In the genomic region with DNA sequence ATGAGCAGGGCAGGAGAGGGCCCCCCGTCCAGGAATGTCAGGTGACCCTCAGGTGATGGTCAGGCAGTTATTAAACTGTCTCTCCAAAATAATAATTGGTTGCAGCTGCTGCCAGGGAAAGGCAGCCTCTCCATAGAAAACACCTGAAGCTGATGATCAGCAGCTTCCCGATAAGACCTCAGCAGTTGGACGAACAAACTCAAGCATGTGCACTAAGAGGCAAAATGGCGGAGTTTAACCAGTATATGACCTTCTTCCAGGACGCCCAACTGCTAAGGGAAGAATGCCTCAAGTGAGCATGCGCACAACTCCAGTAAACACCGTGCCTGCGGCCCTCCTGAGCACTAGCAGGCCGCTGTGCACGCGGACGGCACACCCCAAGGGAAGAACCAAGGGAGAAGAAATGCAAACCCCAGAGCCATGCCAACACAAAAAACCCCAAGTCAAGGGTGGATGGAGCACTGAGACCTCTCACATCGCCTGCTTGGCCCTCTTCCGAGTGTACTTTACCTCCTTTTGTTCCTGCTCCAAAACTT, we compare ENCODE assay signal across 20 cellular contexts. TPM values are rescaled to one million over a fixed set of nuclear protein-coding genes. Genes with fewer than 3 reads are reported as not detected.
DNase-seq lines count a peak whose midpoint lies in the region; ATAC-seq, FAIRE-seq and TF ChIP-seq lines count a peak whose summit lies in the region.
"Had no signal": no experiment of that assay in that cellular context is flagged by ENCODE, and none has a peak within 500 bp of the region (broad histone marks: within the 10 kb centered on the region; RNA-seq: fewer than 3 reads in every experiment).

No MANE protein-coding gene starts in this region.

- H3K4me1 ChIP-seq in GM23338 (ENCODE audit: insufficient read depth) = peaks cover 21% of the 10 kb centered on the region
- H3K4me1 ChIP-seq in esophagus muscularis mucosa = no peaks in the 10 kb centered on the region
- H3K4me1 ChIP-seq: BLaER1 treated with 17β-estradiol and CSF1 and Interleukin-3, amounts not matched to agents 10 nM and 100 nM had no signal

- H3K9me3 ChIP-seq in esophagus muscularis mucosa = no peaks in the 10 kb centered on the region

- no peaks in the 10 kb centered on the region for H3K79me2 ChIP-seq in GM23338 (replicated peaks; ENCODE audit: insufficient read depth)

- TF ChIP-seq POLR2A in esophagus muscularis mucosa (IDR thresholded peaks at IDR 0.05; ENCODE audit: low read depth) = no peak

- H3K36me3 Mint-ChIP-seq in GM23338 (ENCODE audit: low read depth) (peaks cover 42% of the 10 kb centered on the region), WTC11 (peaks cover 64% of the 10 kb centered on the region)
- H3K36me3 Mint-ChIP-seq: CD14-positive monocyte; CD8-positive, alpha-beta memory T cell had no signal

- H3K27me3 Mint-ChIP-seq in GM23338 (ENCODE audit: insufficient read depth, low read depth, poor library complexity) = peaks cover 12% of the 10 kb centered on the region
- H3K27me3 Mint-ChIP-seq in WTC11 (ENCODE audit: low read depth) = peaks cover 41% of the 10 kb centered on the region
- H3K27me3 Mint-ChIP-seq: B cell; CD4-positive, alpha-beta T cell had no signal

- intact Hi-C loops in esophagus muscularis mucosa (cut with DNase I) = no loop called here

- H3K9me3 Mint-ChIP-seq in GM23338 = peaks cover 33% of the 10 kb centered on the region
- H3K9me3 Mint-ChIP-seq in WTC11 = peaks cover 49% of the 10 kb centered on the region
- H3K9me3 Mint-ChIP-seq: CD4-positive, alpha-beta T cell had no signal

- CTCF ChIA-PET in WTC11 (lab: Charles Lee) = interaction anchor here (0.7 to 1.7 kb wide), 2 partner anchors 23 to 407 kb away, joined by 4 to 8 read pairs; no protein-coding TSS in a partner anchor

- no peak overlapping the region for H3K4me3 ChIP-seq in GM23338
- no peak overlapping the region for H3K4me3 ChIP-seq in esophagus muscularis mucosa
- H3K4me3 ChIP-seq: BLaER1 treated with 17β-estradiol and CSF1 and Interleukin-3, amounts not matched to agents 10 nM and 100 nM had no signal

- no peak for TF ChIP-seq EP300 in esophagus muscularis mucosa (IDR thresholded peaks at IDR 0.05)

- H3K4me3 Mint-ChIP-seq in GM23338 = no peak overlapping the region
- no peak overlapping the region for H3K4me3 Mint-ChIP-seq in WTC11
- H3K4me3 Mint-ChIP-seq: B cell; CD14-positive monocyte; CD4-positive, alpha-beta T cell; CD8-positive, alpha-beta memory T cell had no signal

- no peaks in the 10 kb centered on the region for H4K20me1 ChIP-seq in GM23338 (replicated peaks; ENCODE audit: insufficient read depth)
- H4K20me1 ChIP-seq: BLaER1 treated with 17β-estradiol and CSF1 and Interleukin-3, amounts not matched to agents 10 nM and 100 nM had no signal

- no peak for ATAC-seq in GM23338
- ATAC-seq in WTC11 = no peak
- no peak for ATAC-seq in HG03196 (IDR thresholded peaks at IDR 0.05; ENCODE audit: unreplicated experiment)
- ATAC-seq: HCT116 had no signal

- DNase-seq in Daoy (ENCODE audit: low read depth) (peak; percentile 44), GM23338 (ENCODE audit: low spot score) (no peak), WTC11 (ENCODE audit: low spot score) (no peak), esophagus muscularis mucosa (ENCODE audit: extremely low spot score) (peak; percentile 79), SHP77 treated with DMSO at 0.1 percent for 48 hours (lab: John Stamatoyannopoulos, UW) (no peak), D721Med (ENCODE audit: insufficient read length, low spot score) (no peak), Ammon's horn (ENCODE audit: low spot score) (no peak)
- DNase-seq: CD4-positive, alpha-beta T cell; CD8-positive, alpha-beta memory T cell; DMS53; DMS79 treated with DMSO at 0.1 percent for 48 hours; H9 had no signal

- peak overlapping the region; percentile 83; the same call in 1 of the 2 replicates for H3K27ac ChIP-seq in GM23338 (ENCODE audit: low read depth)
- H3K27ac ChIP-seq in esophagus muscularis mucosa (replicated peaks in 1 of 4) = no peak overlapping the region
- H3K27ac ChIP-seq: BLaER1 treated with 17β-estradiol and CSF1 and Interleukin-3, amounts not matched to agents 10 nM and 100 nM had no signal

- H3K36me3 ChIP-seq in GM23338 (ENCODE audit: insufficient read depth) (no peaks in the 10 kb centered on the region; the same call in 1 of the 2 replicates), esophagus muscularis mucosa (no peaks in the 10 kb centered on the region)
- H3K36me3 ChIP-seq: BLaER1 treated with 17β-estradiol and CSF1 and Interleukin-3, amounts not matched to agents 10 nM and 100 nM had no signal

- H3K27ac Mint-ChIP-seq in GM23338 (peak overlapping the region; percentile 80), WTC11 (peak overlapping the region; percentile 91)
- H3K27ac Mint-ChIP-seq: B cell; CD4-positive, alpha-beta T cell had no signal

- H3K4me1 Mint-ChIP-seq in GM23338 = peaks cover 31% of the 10 kb centered on the region
- H3K4me1 Mint-ChIP-seq in WTC11 = peaks cover 47% of the 10 kb centered on the region
- H3K4me1 Mint-ChIP-seq: B cell; CD14-positive monocyte; CD8-positive, alpha-beta memory T cell had no signal

- no peak for FAIRE-seq in D721Med (lab: Jason Lieb, UNC)
- FAIRE-seq: G401.6, GM12892 had no signal

- H2AFZ ChIP-seq in GM23338 = no peak overlapping the region

- POLR2A ChIA-PET in WTC11 (lab: Charles Lee) = no interaction called here

- TF ChIP-seq CTCF in GM23338 (conservative IDR thresholded peaks at IDR 0.05; ENCODE audit: low read depth in 2 of 2) = no peak
- TF ChIP-seq CTCF in WTC11 (IDR thresholded peaks at IDR 0.05) = no peak
- no peak for TF ChIP-seq CTCF in esophagus muscularis mucosa (IDR thresholded peaks at IDR 0.05)
- no peak for TF ChIP-seq CTCF in D721Med (IDR thresholded peaks at IDR 0.05; ENCODE audit: insufficient read depth, missing control alignments)

- H3F3A ChIP-seq in GM23338 (replicated peaks; ENCODE audit: low read depth) = no peaks in the 10 kb centered on the region; the same call in 1 of the 2 replicates

- no peak overlapping the region for H3K4me2 ChIP-seq in GM23338
- H3K4me2 ChIP-seq: BLaER1 treated with 17β-estradiol and CSF1 and Interleukin-3, amounts not matched to agents 10 nM and 100 nM had no signal

- 88% methylated on average over 14 of the region's 14 CpGs for WGBS in esophagus muscularis mucosa

- H3K9me2 ChIP-seq in GM23338 (ENCODE audit: insufficient read depth) = peaks cover 6% of the 10 kb centered on the region; the same call in 1 of the 2 replicates

- H3K27me3 ChIP-seq in GM23338 (ENCODE audit: insufficient read depth) = no peaks in the 10 kb centered on the region
- peaks cover 0 to 6% (median 0%) of the 10 kb centered on the region in 4 donors for H3K27me3 ChIP-seq in esophagus muscularis mucosa
- H3K27me3 ChIP-seq: BLaER1 treated with 17β-estradiol and CSF1 and Interleukin-3, amounts not matched to agents 10 nM and 100 nM had no signal

TF ChIP-seq in GM23338, 12 proteins besides CTCF, POLR2A, EP300 and RAD21 (continues in another document):
- TF ChIP-seq EZH2phosphoT487 (IDR thresholded peaks at IDR 0.05; ENCODE audit: unreplicated experiment) = no peak

TF ChIP-seq in WTC11, 78 proteins besides CTCF, POLR2A, EP300 and RAD21 (continues in another document):
- TF ChIP-seq CBFB (CRISPR knock-in tag; IDR thresholded peaks at IDR 0.05; ENCODE audit: low read depth) (no peak), KAT7 (CRISPR knock-in tag; IDR thresholded peaks at IDR 0.05; ENCODE audit: borderline replicate concordance) (no peak), IRF2 (CRISPR knock-in tag; IDR thresholded peaks at IDR 0.05; ENCODE audit: borderline replicate concordance, low read depth) (no peak), CREM (CRISPR knock-in tag; IDR thresholded peaks at IDR 0.05) (no peak)
- TF ChIP-seq, protein P1, sequence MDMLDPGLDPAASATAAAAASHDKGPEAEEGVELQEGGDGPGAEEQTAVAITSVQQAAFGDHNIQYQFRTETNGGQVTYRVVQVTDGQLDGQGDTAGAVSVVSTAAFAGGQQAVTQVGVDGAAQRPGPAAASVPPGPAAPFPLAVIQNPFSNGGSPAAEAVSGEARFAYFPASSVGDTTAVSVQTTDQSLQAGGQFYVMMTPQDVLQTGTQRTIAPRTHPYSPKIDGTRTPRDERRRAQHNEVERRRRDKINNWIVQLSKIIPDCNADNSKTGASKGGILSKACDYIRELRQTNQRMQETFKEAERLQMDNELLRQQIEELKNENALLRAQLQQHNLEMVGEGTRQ (CRISPR knock-in tag; IDR thresholded peaks at IDR 0.05) = no peak
- TF ChIP-seq, protein P2, sequence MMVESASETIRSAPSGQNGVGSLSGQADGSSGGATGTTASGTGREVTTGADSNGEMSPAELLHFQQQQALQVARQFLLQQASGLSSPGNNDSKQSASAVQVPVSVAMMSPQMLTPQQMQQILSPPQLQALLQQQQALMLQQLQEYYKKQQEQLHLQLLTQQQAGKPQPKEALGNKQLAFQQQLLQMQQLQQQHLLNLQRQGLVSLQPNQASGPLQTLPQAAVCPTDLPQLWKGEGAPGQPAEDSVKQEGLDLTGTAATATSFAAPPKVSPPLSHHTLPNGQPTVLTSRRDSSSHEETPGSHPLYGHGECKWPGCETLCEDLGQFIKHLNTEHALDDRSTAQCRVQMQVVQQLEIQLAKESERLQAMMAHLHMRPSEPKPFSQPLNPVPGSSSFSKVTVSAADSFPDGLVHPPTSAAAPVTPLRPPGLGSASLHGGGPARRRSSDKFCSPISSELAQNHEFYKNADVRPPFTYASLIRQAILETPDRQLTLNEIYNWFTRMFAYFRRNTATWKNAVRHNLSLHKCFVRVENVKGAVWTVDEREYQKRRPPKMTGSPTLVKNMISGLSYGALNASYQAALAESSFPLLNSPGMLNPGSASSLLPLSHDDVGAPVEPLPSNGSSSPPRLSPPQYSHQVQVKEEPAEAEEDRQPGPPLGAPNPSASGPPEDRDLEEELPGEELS (CRISPR knock-in tag; IDR thresholded peaks at IDR 0.05) = no peak
- TF ChIP-seq, protein P3, sequence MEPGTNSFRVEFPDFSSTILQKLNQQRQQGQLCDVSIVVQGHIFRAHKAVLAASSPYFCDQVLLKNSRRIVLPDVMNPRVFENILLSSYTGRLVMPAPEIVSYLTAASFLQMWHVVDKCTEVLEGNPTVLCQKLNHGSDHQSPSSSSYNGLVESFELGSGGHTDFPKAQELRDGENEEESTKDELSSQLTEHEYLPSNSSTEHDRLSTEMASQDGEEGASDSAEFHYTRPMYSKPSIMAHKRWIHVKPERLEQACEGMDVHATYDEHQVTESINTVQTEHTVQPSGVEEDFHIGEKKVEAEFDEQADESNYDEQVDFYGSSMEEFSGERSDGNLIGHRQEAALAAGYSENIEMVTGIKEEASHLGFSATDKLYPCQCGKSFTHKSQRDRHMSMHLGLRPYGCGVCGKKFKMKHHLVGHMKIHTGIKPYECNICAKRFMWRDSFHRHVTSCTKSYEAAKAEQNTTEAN (CRISPR knock-in tag; IDR thresholded peaks at IDR 0.05) = no peak

RNA-seq across cellular contexts. Expression of gene ADARB2, which starts 38.9 kb away (rescaled TPM):
- 0.11 and 0.39 TPM in 2 replicates for total RNA-seq in Daoy (2014; rRNA removed; shearing (Covaris generic))
- total RNA-seq in GM23338 (2014; rRNA removed; shearing (Covaris generic)) = 1.6 and 5.0 TPM in 2 replicates
- 1.7 and 2.0 TPM in 2 replicates for polyA plus RNA-seq in GM23338 (2016; fragmentation: Nextera tagmentation; extraction: Ambion mirVana)
- total RNA-seq in WTC11 (2021) (3.3 to 4.9 TPM (median 3.7 TPM) in 3 replicates), esophagus muscularis mucosa (1 to 10 TPM; 2.3 to 3.7 (median 2.6) TPM)
- total RNA-seq: A673; CD8-positive, alpha-beta memory T cell had no signal
- polyA plus RNA-seq: CD14-positive monocyte; CD8-positive, alpha-beta memory T cell had no signal

Comparison
In these comparisons a context has a peak if more than half of its experiments do, and no peak if none do; other contexts are left out.
1. DNase-seq: peak in Daoy (single experiment) and esophagus muscularis mucosa (single experiment); none in GM23338 (single experiment), WTC11 (single experiment), SHP77 treated with DMSO at 0.1 percent for 48 hours (single experiment), D721Med (single experiment) and Ammon's horn (single experiment).